In the genomic region with DNA sequence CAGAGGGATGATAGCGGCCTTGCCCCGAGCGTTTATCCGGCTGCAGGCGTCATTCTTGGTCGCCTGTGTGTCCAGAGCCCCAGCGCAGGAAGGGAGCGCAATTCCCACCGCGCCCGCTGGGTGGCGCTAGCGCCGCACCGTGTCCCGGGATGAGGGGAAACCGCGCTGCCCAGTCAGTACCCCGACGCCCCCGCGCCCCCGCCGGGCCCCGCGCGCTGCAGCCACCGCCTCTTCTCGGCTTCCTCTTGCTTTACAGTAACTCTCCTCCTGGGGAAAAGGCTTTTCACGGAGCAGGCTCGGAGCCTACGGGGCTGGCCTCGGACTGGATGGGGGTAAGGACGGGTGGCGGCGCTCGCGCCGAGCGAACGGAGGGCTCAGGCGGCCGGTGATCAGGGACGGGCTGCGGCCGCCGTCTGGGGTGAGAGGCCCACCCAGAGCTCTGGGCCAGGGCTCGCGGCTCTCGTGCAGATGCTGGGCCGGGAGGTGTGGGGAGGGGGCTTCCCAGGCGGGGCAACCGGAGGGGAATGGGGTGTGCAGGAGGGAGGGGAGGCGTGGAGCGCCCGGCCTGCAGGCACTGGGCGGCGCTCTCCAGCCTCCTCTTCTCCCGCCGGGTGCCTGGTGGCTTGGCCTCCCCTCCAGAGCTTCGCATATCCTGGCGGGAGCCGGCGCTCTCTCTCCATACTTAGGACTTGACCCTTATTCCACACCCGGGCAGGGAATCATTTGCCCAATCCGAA, we compare ENCODE assay signal across 8 cellular contexts. TPM values are rescaled to one million over a fixed set of nuclear protein-coding genes. Genes with fewer than 3 reads are reported as not detected.
DNase-seq lines count a peak whose midpoint lies in the region; ATAC-seq and TF ChIP-seq lines count a peak whose summit lies in the region.

No MANE protein-coding gene starts in this region.

- CTCF ChIA-PET in Caco-2 (lab: Charles Lee), result interaction anchor here (0.6 to 2.7 kb wide), 13 partner anchors 10 to 750 kb away, joined by 3 to 45 read pairs (median 4); partner anchors contain the start of genes RALGPS2 and SOAT1

- peaks cover 9% of the 10 kb centered on the region for H3K36me3 Mint-ChIP-seq in Caco-2 (ENCODE audit: insufficient read depth, unreplicated experiment)
- H3K36me3 Mint-ChIP-seq in activated T-cell treated with anti-CD3 and anti-CD28 coated beads, Interleukin-2, amount 50 U/mL, for 24 hours (ENCODE audit: low read depth), result peaks cover 5% of the 10 kb centered on the region

- H3K4me1 ChIP-seq in Caco-2, result peaks cover 22% of the 10 kb centered on the region
- H3K4me1 ChIP-seq in OCI-LY3 (ENCODE audit: low read length), result peaks cover 20% of the 10 kb centered on the region
- H3K4me1 ChIP-seq in muscle layer of colon (ENCODE audit: insufficient read depth, low read length), result peaks cover 31% of the 10 kb centered on the region

- TF ChIP-seq CTCF in Caco-2 (IDR thresholded peaks at IDR 0.05; ENCODE audit: insufficient read depth in 1 of 2, low read depth in 1 of 2, low read length in 1 of 2, severe bottlenecking in 1 of 2, unreplicated experiment in 1 of 2) (peak; percentile 85 to 98), GM20000 (IDR thresholded peaks at IDR 0.05; ENCODE audit: extremely low read depth, missing control alignments) (peak; percentile 98), OCI-LY3 (IDR thresholded peaks at IDR 0.05; ENCODE audit: low read depth, low read length) (peak; percentile 96)

- H3K27me3 ChIP-seq in Caco-2 (replicated peaks; ENCODE audit: control insufficient read depth, insufficient read depth, low read length), result no peaks in the 10 kb centered on the region
- H3K27me3 ChIP-seq in OCI-LY3 (ENCODE audit: low read depth, low read length), result no peaks in the 10 kb centered on the region
- H3K27me3 ChIP-seq in muscle layer of colon (ENCODE audit: control insufficient read depth in 1 of 2, insufficient read depth in 2 of 2, low read length in 2 of 2), result no peaks in the 10 kb centered on the region

- peak; percentile 89 for ATAC-seq in esophagus mucosa

- BruUV-seq in Caco-2 (replicated peaks; lab: Mats Ljungman, UMichigan), result no TSS peak

- no peaks in the 10 kb centered on the region for H3K9me3 Mint-ChIP-seq in Caco-2 (ENCODE audit: unreplicated experiment)
- H3K9me3 Mint-ChIP-seq in activated T-cell treated with anti-CD3 and anti-CD28 coated beads, Interleukin-2, amount 50 U/mL, for 24 hours, result no peaks in the 10 kb centered on the region

- no peaks in the 10 kb centered on the region for H3K79me2 ChIP-seq in OCI-LY3 (ENCODE audit: low read length)

- H3K4me3 ChIP-seq in Caco-2 (ENCODE audit: low read depth, low read length), result peak overlapping the region; percentile 72
- peak overlapping the region; percentile 96 for H3K4me3 ChIP-seq in OCI-LY3 (ENCODE audit: low read length)
- peak overlapping the region; percentile 99 to 100 for H3K4me3 ChIP-seq in muscle layer of colon (ENCODE audit: low read depth in 1 of 2, low read length in 2 of 2)

- peak overlapping the region; percentile 91 for H3K27ac Mint-ChIP-seq in Caco-2 (ENCODE audit: unreplicated experiment)
- peak overlapping the region; percentile 81 for H3K27ac Mint-ChIP-seq in activated T-cell treated with anti-CD3 and anti-CD28 coated beads, Interleukin-2, amount 50 U/mL, for 24 hours

- H3K9me3 ChIP-seq in Caco-2, result no peaks in the 10 kb centered on the region
- H3K9me3 ChIP-seq in OCI-LY3 (ENCODE audit: insufficient read depth, low read length), result no peaks in the 10 kb centered on the region
- no peaks in the 10 kb centered on the region for H3K9me3 ChIP-seq in muscle layer of colon (ENCODE audit: low read length)

- H2AFZ ChIP-seq in OCI-LY3 (ENCODE audit: low read depth, low read length), result peak overlapping the region; percentile 100

- no peaks in the 10 kb centered on the region for H3K27me3 Mint-ChIP-seq in Caco-2 (ENCODE audit: insufficient read depth, unreplicated experiment)
- H3K27me3 Mint-ChIP-seq in activated T-cell treated with anti-CD3 and anti-CD28 coated beads, Interleukin-2, amount 50 U/mL, for 24 hours, result no peaks in the 10 kb centered on the region

- DNase-seq in Caco-2 (peak; percentile 88 to 97), GM20000 (ENCODE audit: low spot score) (peak; percentile 91), HS-27A (ENCODE audit: low read depth) (peak; percentile 69)
- DNase-seq in activated T-cell treated with anti-CD3 and anti-CD28 coated beads, Interleukin-2, amount 50 U/mL, for 24 hours, result peak; percentile 96
- peak; percentile 79 for DNase-seq in stimulated activated CD8-positive, alpha-beta memory T cell treated with anti-CD3 and anti-CD28 coated beads, Interleukin-7, amount 100 ng/mL, for 24 hours (ENCODE audit: low read depth)

- intact Hi-C loops in Caco-2 (cut with micrococcal nuclease; ENCODE audit: unreplicated experiment), result loop anchor here (1.0 to 10.0 kb wide), 10 partner anchors 9 to 540 kb away; partner anchors contain the start of gene TOR3A

- H4K20me1 ChIP-seq in OCI-LY3 (ENCODE audit: insufficient read depth, low read length), result no peaks in the 10 kb centered on the region

- H3K27ac ChIP-seq in OCI-LY3 (ENCODE audit: low read length) (peak overlapping the region; percentile 53), muscle layer of colon (ENCODE audit: low read depth, low read length) (peak overlapping the region; percentile 95)

- peaks cover 13% of the 10 kb centered on the region for H3K4me1 Mint-ChIP-seq in Caco-2 (ENCODE audit: low read depth, unreplicated experiment)
- peaks cover 9% of the 10 kb centered on the region for H3K4me1 Mint-ChIP-seq in activated T-cell treated with anti-CD3 and anti-CD28 coated beads, Interleukin-2, amount 50 U/mL, for 24 hours (ENCODE audit: low read depth)

- H3K9ac ChIP-seq in OCI-LY3 (ENCODE audit: low read length), result peak overlapping the region; percentile 95
- peak overlapping the region; percentile 76 for H3K9ac ChIP-seq in muscle layer of colon (ENCODE audit: low read length)

- H3K4me2 ChIP-seq in OCI-LY3 (ENCODE audit: low read length), result peak overlapping the region; percentile 100

- H3K36me3 ChIP-seq in Caco-2 (ENCODE audit: control insufficient read depth, insufficient read depth, low read length), result no peaks in the 10 kb centered on the region; the same call in 1 of the 2 replicates
- no peaks in the 10 kb centered on the region for H3K36me3 ChIP-seq in OCI-LY3 (replicated peaks; ENCODE audit: low read depth, low read length)
- peaks cover 3% of the 10 kb centered on the region for H3K36me3 ChIP-seq in muscle layer of colon (ENCODE audit: insufficient read depth, low read length)

- H3K4me3 Mint-ChIP-seq in Caco-2 (ENCODE audit: unreplicated experiment), result peak overlapping the region; percentile 90
- H3K4me3 Mint-ChIP-seq in activated T-cell treated with anti-CD3 and anti-CD28 coated beads, Interleukin-2, amount 50 U/mL, for 24 hours, result peak overlapping the region; percentile 85

- POLR2A ChIA-PET in Caco-2 (lab: Charles Lee), result interaction anchor here (0.9 kb wide), 1 partner anchor 183 kb away, joined by 5 read pairs; no protein-coding TSS in a partner anchor

RNA-seq across cellular contexts. Expression of gene TEX35, which starts 29.8 kb away (rescaled TPM):
- not detected in 2 replicates for total RNA-seq in Caco-2 (2022)
- total RNA-seq in esophagus mucosa, result 0.12 TPM

RNA-seq across cellular contexts. Expression of gene CLEC20A, which starts 46.0 kb away (rescaled TPM):
- not detected in 2 replicates for total RNA-seq in Caco-2 (2022)
- total RNA-seq in esophagus mucosa, result not detected

Comparison
In these comparisons a context has a peak if more than half of its experiments do, and no peak if none do; other contexts are left out.
1. Peak in every context shown above with its lines: DNase-seq, ATAC-seq, H3K4me3 ChIP-seq and H3K27ac ChIP-seq.